ENCODE assay signal across 24 cellular contexts in genomic region chr18:73728657-73729056, GRCh38.
"Had no signal": no experiment of that assay in that cellular context is flagged by ENCODE, and none has a peak within 500 bp of the region (broad histone marks: within the 10 kb centered on the region; RNA-seq: fewer than 3 reads in every experiment).

No MANE protein-coding gene starts in this region.

- H3K27me3 ChIP-seq: brain microvascular endothelial cell, cardiac muscle cell had no signal

- H3K4me2 ChIP-seq: PC-9 had no signal

- H3K27ac Mint-ChIP-seq: activated CD4-positive, alpha-beta memory T cell treated with anti-CD3 and anti-CD28 coated beads, Interleukin-2, amount 10 ng/mL, durations not matched to agents 7 days and 5 days; activated CD4-positive, alpha-beta T cell treated with anti-CD3 and anti-CD28 coated beads for 36 hours; activated naive CD4-positive, alpha-beta T cell treated with anti-CD3 and anti-CD28 coated beads for 36 hours; activated naive CD8-positive, alpha-beta T cell; activated T-helper 17 cell treated with anti-CD3 and anti-CD28 coated beads, Interleukin-2, amount 50 U/mL, for 72 hours had no signal

- H3K4me1 Mint-ChIP-seq: activated CD4-positive, alpha-beta memory T cell treated with anti-CD3 and anti-CD28 coated beads, Interleukin-2, amount 10 ng/mL, durations not matched to agents 7 days and 5 days; activated CD4-positive, alpha-beta T cell treated with anti-CD3 and anti-CD28 coated beads for 36 hours; activated T-helper 17 cell treated with anti-CD3 and anti-CD28 coated beads, Interleukin-2, amount 50 U/mL, for 72 hours had no signal

- H3K27ac ChIP-seq: brain microvascular endothelial cell, cardiac muscle cell, PC-9, VCaP had no signal

- DNase-seq: activated CD4-positive, alpha-beta memory T cell treated with anti-CD3 and anti-CD28 coated beads, Interleukin-2, amount 10 ng/mL, durations not matched to agents 7 days and 5 days; activated CD4-positive, alpha-beta T cell treated with anti-CD3 and anti-CD28 coated beads for 36 hours; activated CD4-positive, alpha-beta T cell treated with anti-CD3 and anti-CD28 coated beads, Interleukin-2, amount 50 U/mL, for 1 hour; activated gamma-delta T cell; activated naive CD4-positive, alpha-beta T cell treated with anti-CD3 and anti-CD28 coated beads for 36 hours; activated T-cell treated with anti-CD3 and anti-CD28 coated beads for 4 hours; activated T-cell treated with anti-CD3 and anti-CD28 coated beads, Interleukin-2, amount 50 U/mL, for 48 hours; brain microvascular endothelial cell; Karpas-422; MM.1S; NCI-H1105; NCI-H1436; NCI-H1694 treated with DMSO at 0.1 percent for 48 hours; NCI-H2029 treated with DMSO at 0.1 percent for 48 hours; NCI-H345; NCI-H510A; NCI-H69; PC-9; SIG-M5; T-helper 1 cell had no signal

- ATAC-seq: activated CD4-positive, alpha-beta T cell treated with anti-CD3 and anti-CD28 coated beads for 36 hours; activated T-helper 17 cell treated with anti-CD3 and anti-CD28 coated beads, Interleukin-2, amount 50 U/mL, for 72 hours had no signal

- H3K36me3 ChIP-seq: brain microvascular endothelial cell, cardiac muscle cell had no signal

- H3K36me3 Mint-ChIP-seq: activated naive CD8-positive, alpha-beta T cell had no signal

- H3K4me3 Mint-ChIP-seq: activated CD4-positive, alpha-beta memory T cell treated with anti-CD3 and anti-CD28 coated beads, Interleukin-2, amount 10 ng/mL, durations not matched to agents 7 days and 5 days; activated CD4-positive, alpha-beta T cell treated with anti-CD3 and anti-CD28 coated beads for 36 hours; activated naive CD4-positive, alpha-beta T cell treated with anti-CD3 and anti-CD28 coated beads for 36 hours; activated naive CD8-positive, alpha-beta T cell; activated T-helper 17 cell treated with anti-CD3 and anti-CD28 coated beads, Interleukin-2, amount 50 U/mL, for 72 hours had no signal

- H2AFZ ChIP-seq: PC-9 had no signal

- H3K27me3 Mint-ChIP-seq: activated CD4-positive, alpha-beta memory T cell treated with anti-CD3 and anti-CD28 coated beads, Interleukin-2, amount 10 ng/mL, durations not matched to agents 7 days and 5 days; activated CD4-positive, alpha-beta T cell treated with anti-CD3 and anti-CD28 coated beads for 36 hours; activated naive CD8-positive, alpha-beta T cell; activated T-helper 17 cell treated with anti-CD3 and anti-CD28 coated beads, Interleukin-2, amount 50 U/mL, for 72 hours had no signal

- H3K4me3 ChIP-seq: cardiac muscle cell, PC-9 had no signal
